1 cellular context compared by ENCODE assay signal in genomic region chr12:122951979-122952892, GRCh38.
TF ChIP-seq lines count a peak whose summit lies in the region.

No MANE protein-coding gene starts in this region.

TF ChIP-seq in H1, 55 proteins besides CTCF, POLR2A, EP300 and RAD21:
- TF ChIP-seq TEAD4 (IDR thresholded peaks at IDR 0.05; ENCODE audit: low read depth, low read length), result no peak
- no peak for TF ChIP-seq SIX5 (IDR thresholded peaks at IDR 0.05; ENCODE audit: low read depth, low read length)
- TF ChIP-seq CEBPB (IDR thresholded peaks at IDR 0.05; ENCODE audit: low read depth, low read length), result no peak
- TF ChIP-seq KDM1A (IDR thresholded peaks at IDR 0.05; ENCODE audit: borderline replicate concordance, low read length), result peak; percentile 40; the same call in 1 of the 2 replicates
